ENCODE assay signal across 16 cellular contexts in genomic region chr9:129387822-129388221, GRCh38.
DNase-seq lines count a peak whose midpoint lies in the region; ATAC-seq and TF ChIP-seq lines count a peak whose summit lies in the region.
"Had no signal": no experiment of that assay in that cellular context is flagged by ENCODE, and none has a peak within 500 bp of the region (broad histone marks: within the 10 kb centered on the region; RNA-seq: fewer than 3 reads in every experiment).

No MANE protein-coding gene starts in this region.

- in situ Hi-C loops in ACHN (cut with HindIII; ENCODE audit: low pct_ligation_motif_present, low pct_unique_long_range_greater_than_20kb, low sequenced_read_pairs) (no loop called here), GM23248 (cut with MboI) (no loop called here)

- 38 to 46% methylated on average over 3 of the region's 3 CpGs for WGBS in GM23248 (ENCODE audit: low coverage in 1 of 2, low lambda C conversion rate in 2 of 2, missing lambda C conversion rate in 2 of 2), 2 experiments

- H3K36me3 Mint-ChIP-seq in activated naive CD8-positive, alpha-beta T cell = no peaks in the 10 kb centered on the region
- no peaks in the 10 kb centered on the region for H3K36me3 Mint-ChIP-seq in activated naive CD8-positive, alpha-beta T cell treated with anti-CD3 and anti-CD28 coated beads, Interleukin-2, amount 50 U/mL, for 24 hours (ENCODE audit: low read depth)
- no peaks in the 10 kb centered on the region for H3K36me3 Mint-ChIP-seq in T-cell
- no peaks in the 10 kb centered on the region for H3K36me3 Mint-ChIP-seq in nephron (ENCODE audit: low read depth)
- H3K36me3 Mint-ChIP-seq: CD4-positive, CD25-positive, alpha-beta regulatory T cell had no signal

- no peak for TF ChIP-seq CTCF in nephron (IDR thresholded peaks at IDR 0.05; ENCODE audit: unreplicated experiment in 3 of 3)

- no peak overlapping the region for H3K9ac ChIP-seq in GM23248
- H3K9ac ChIP-seq: BLaER1 treated with 17β-estradiol and CSF1 and Interleukin-3, amounts not matched to agents 10 nM and 100 nM had no signal

- H3K4me3 ChIP-seq in GM23248 = no peak overlapping the region
- H3K4me3 ChIP-seq: BLaER1 treated with 17β-estradiol and CSF1 and Interleukin-3, amounts not matched to agents 10 nM and 100 nM had no signal

- no peak for DNase-seq in activated naive CD8-positive, alpha-beta T cell treated with anti-CD3 and anti-CD28 coated beads, Interleukin-2, amount 50 U/mL, for 24 hours
- no peak for DNase-seq in T-cell
- DNase-seq in ACHN = no peak
- DNase-seq in GM23248 = no peak
- DNase-seq: AML-193; Caco-2; CD4-positive, CD25-positive, alpha-beta regulatory T cell; DND-41; GDM1; HCEC 1CT; IMR-90 had no signal

- TF ChIP-seq POLR2A in GM18505 (IDR thresholded peaks at IDR 0.05; ENCODE audit: borderline replicate concordance, extremely low read depth, insufficient read depth, insufficient read length) = no peak

- CTCF ChIA-PET in T-cell (lab: Charles Lee) = no interaction called here

- no peak overlapping the region for H2AFZ ChIP-seq in GM23248

- H3K9me2 ChIP-seq in GM23248 (ENCODE audit: insufficient read depth) = no peaks in the 10 kb centered on the region

- peaks cover 4% of the 10 kb centered on the region; the same call in 1 of the 2 replicates for H3K4me1 ChIP-seq in GM23248 (ENCODE audit: insufficient read depth)

- H3K79me2 ChIP-seq in GM23248 (ENCODE audit: insufficient read depth) = no peaks in the 10 kb centered on the region

- H3K27ac Mint-ChIP-seq in activated naive CD8-positive, alpha-beta T cell = peak overlapping the region; percentile 16
- H3K27ac Mint-ChIP-seq in activated naive CD8-positive, alpha-beta T cell treated with anti-CD3 and anti-CD28 coated beads, Interleukin-2, amount 50 U/mL, for 24 hours = no peak overlapping the region
- H3K27ac Mint-ChIP-seq in T-cell (peak overlapping the region; percentile 5 to 22), nephron (peak overlapping the region; percentile 13 to 66 (median 60))

- no peaks in the 10 kb centered on the region for H3K27me3 Mint-ChIP-seq in activated naive CD8-positive, alpha-beta T cell
- no peaks in the 10 kb centered on the region for H3K27me3 Mint-ChIP-seq in activated naive CD8-positive, alpha-beta T cell treated with anti-CD3 and anti-CD28 coated beads, Interleukin-2, amount 50 U/mL, for 24 hours
- H3K27me3 Mint-ChIP-seq in T-cell (no peaks in the 10 kb centered on the region), nephron (ENCODE audit: low read depth) (peaks cover 6% of the 10 kb centered on the region)

- no peak overlapping the region for H3K27ac ChIP-seq in GM23248
- H3K27ac ChIP-seq: 22Rv1; BLaER1 treated with 17β-estradiol and CSF1 and Interleukin-3, amounts not matched to agents 10 nM and 100 nM had no signal

- H3K9me3 Mint-ChIP-seq in activated naive CD8-positive, alpha-beta T cell (ENCODE audit: low read depth) = no peaks in the 10 kb centered on the region
- no peaks in the 10 kb centered on the region for H3K9me3 Mint-ChIP-seq in activated naive CD8-positive, alpha-beta T cell treated with anti-CD3 and anti-CD28 coated beads, Interleukin-2, amount 50 U/mL, for 24 hours
- H3K9me3 Mint-ChIP-seq in T-cell (no peaks in the 10 kb centered on the region), nephron (no peaks in the 10 kb centered on the region)

- no peak overlapping the region for H3K4me3 Mint-ChIP-seq in activated naive CD8-positive, alpha-beta T cell
- H3K4me3 Mint-ChIP-seq in activated naive CD8-positive, alpha-beta T cell treated with anti-CD3 and anti-CD28 coated beads, Interleukin-2, amount 50 U/mL, for 24 hours = no peak overlapping the region
- H3K4me3 Mint-ChIP-seq in T-cell = no peak overlapping the region
- H3K4me3 Mint-ChIP-seq in nephron = peak overlapping the region in 1 of 3 experiments; percentile 23
- H3K4me3 Mint-ChIP-seq: CD4-positive, CD25-positive, alpha-beta regulatory T cell had no signal

- no peaks in the 10 kb centered on the region for H3K27me3 ChIP-seq in GM23248 (replicated peaks; ENCODE audit: insufficient read depth)
- H3K27me3 ChIP-seq: BLaER1 treated with 17β-estradiol and CSF1 and Interleukin-3, amounts not matched to agents 10 nM and 100 nM had no signal

- H4K20me1 ChIP-seq in GM23248 (ENCODE audit: insufficient read depth) = no peaks in the 10 kb centered on the region
- H4K20me1 ChIP-seq: BLaER1 treated with 17β-estradiol and CSF1 and Interleukin-3, amounts not matched to agents 10 nM and 100 nM had no signal

- H3F3A ChIP-seq in GM23248 (ENCODE audit: insufficient read depth) = peaks cover 3% of the 10 kb centered on the region; the same call in 1 of the 2 replicates

- no peak overlapping the region for H3K4me2 ChIP-seq in GM23248 (ENCODE audit: unreplicated experiment)
- H3K4me2 ChIP-seq: BLaER1 treated with 17β-estradiol and CSF1 and Interleukin-3, amounts not matched to agents 10 nM and 100 nM had no signal

- H3K36me3 ChIP-seq in GM23248 (ENCODE audit: low read depth) = no peaks in the 10 kb centered on the region
- H3K36me3 ChIP-seq: BLaER1 treated with 17β-estradiol and CSF1 and Interleukin-3, amounts not matched to agents 10 nM and 100 nM had no signal

- ATAC-seq in activated naive CD8-positive, alpha-beta T cell treated with anti-CD3 and anti-CD28 coated beads, Interleukin-2, amount 50 U/mL, for 24 hours = no peak
- ATAC-seq in T-cell (replicated peaks in 1 of 4) = no peak
- ATAC-seq in GM18505 (IDR thresholded peaks at IDR 0.05; ENCODE audit: unreplicated experiment) = no peak

- H3K4me1 Mint-ChIP-seq in activated naive CD8-positive, alpha-beta T cell (ENCODE audit: low read depth) = peaks cover 5% of the 10 kb centered on the region
- H3K4me1 Mint-ChIP-seq in activated naive CD8-positive, alpha-beta T cell treated with anti-CD3 and anti-CD28 coated beads, Interleukin-2, amount 50 U/mL, for 24 hours = peaks cover 14% of the 10 kb centered on the region
- H3K4me1 Mint-ChIP-seq in T-cell = peaks cover 12 to 13% (median 13%) of the 10 kb centered on the region in 3 donors
- H3K4me1 Mint-ChIP-seq in nephron = peaks cover 23% of the 10 kb centered on the region

- POLR2A ChIA-PET in T-cell (lab: Charles Lee) = no interaction called here

- no peaks in the 10 kb centered on the region for H3K9me3 ChIP-seq in GM23248 (ENCODE audit: low read depth)
- H3K9me3 ChIP-seq: BLaER1 treated with 17β-estradiol and CSF1 and Interleukin-3, amounts not matched to agents 10 nM and 100 nM; Caco-2 had no signal
